Comparison of ENCODE assay signal across 33 cellular contexts in genomic region chr2:80545420-80546192, GRCh38.
"Had no signal": no experiment of that assay in that cellular context is flagged by ENCODE, and none has a peak within 500 bp of the region (broad histone marks: within the 10 kb centered on the region; RNA-seq: fewer than 3 reads in every experiment).

No MANE protein-coding gene starts in this region.

- H2AFZ ChIP-seq: PC-9 had no signal

- H3K27me3 ChIP-seq: brain microvascular endothelial cell, MG63, SJCRH30 had no signal

- H3K4me1 Mint-ChIP-seq: activated CD4-positive, alpha-beta memory T cell treated with anti-CD3 and anti-CD28 coated beads, Interleukin-2, amount 10 ng/mL, durations not matched to agents 7 days and 5 days; activated naive CD8-positive, alpha-beta T cell treated with anti-CD3 and anti-CD28 coated beads for 36 hours; activated T-helper 17 cell treated with anti-CD3 and anti-CD28 coated beads, Interleukin-2, amount 50 U/mL, for 72 hours had no signal

- H3K27ac Mint-ChIP-seq: activated CD4-positive, alpha-beta memory T cell treated with anti-CD3 and anti-CD28 coated beads, Interleukin-2, amount 10 ng/mL, durations not matched to agents 7 days and 5 days; activated naive CD8-positive, alpha-beta T cell treated with anti-CD3 and anti-CD28 coated beads for 36 hours; activated T-cell treated with anti-CD3 and anti-CD28 coated beads, Interleukin-2, amount 50 U/mL, for 72 hours; activated T-helper 17 cell treated with anti-CD3 and anti-CD28 coated beads, Interleukin-2, amount 50 U/mL, for 72 hours had no signal

- ATAC-seq: activated T-cell treated with anti-CD3 and anti-CD28 coated beads, Interleukin-2, amount 50 U/mL, for 72 hours; activated T-helper 17 cell treated with anti-CD3 and anti-CD28 coated beads, Interleukin-2, amount 50 U/mL, for 72 hours; Right ventricle myocardium inferior had no signal

- H3K4me1 ChIP-seq: SJCRH30 had no signal

- H3K36me3 Mint-ChIP-seq: activated naive CD8-positive, alpha-beta T cell treated with anti-CD3 and anti-CD28 coated beads for 36 hours had no signal

- FAIRE-seq: RCC 7860 had no signal

- H3K9me3 ChIP-seq: MG63, SJCRH30 had no signal

- H3K27me3 Mint-ChIP-seq: activated CD4-positive, alpha-beta memory T cell treated with anti-CD3 and anti-CD28 coated beads, Interleukin-2, amount 10 ng/mL, durations not matched to agents 7 days and 5 days; activated naive CD8-positive, alpha-beta T cell treated with anti-CD3 and anti-CD28 coated beads for 36 hours; activated T-helper 17 cell treated with anti-CD3 and anti-CD28 coated beads, Interleukin-2, amount 50 U/mL, for 72 hours had no signal

- H3K4me3 Mint-ChIP-seq: activated CD4-positive, alpha-beta memory T cell treated with anti-CD3 and anti-CD28 coated beads, Interleukin-2, amount 10 ng/mL, durations not matched to agents 7 days and 5 days; activated naive CD8-positive, alpha-beta T cell treated with anti-CD3 and anti-CD28 coated beads for 36 hours; activated T-cell treated with anti-CD3 and anti-CD28 coated beads, Interleukin-2, amount 50 U/mL, for 72 hours; activated T-helper 17 cell treated with anti-CD3 and anti-CD28 coated beads, Interleukin-2, amount 50 U/mL, for 72 hours had no signal

- H3K4me3 ChIP-seq: MG63, PC-9, SJCRH30, SK-N-MC had no signal

- H3K36me3 ChIP-seq: brain microvascular endothelial cell, MG63, SJCRH30, WERI-Rb-1 had no signal

- H3K27ac ChIP-seq: brain microvascular endothelial cell, PC-9, RWPE1, SJCRH30, SK-N-MC, WERI-Rb-1 had no signal

- DNase-seq: activated CD4-positive, alpha-beta memory T cell treated with anti-CD3 and anti-CD28 coated beads, Interleukin-2, amount 10 ng/mL, durations not matched to agents 7 days and 5 days; activated CD4-positive, alpha-beta T cell treated with anti-CD3 and anti-CD28 coated beads for 1 hour; activated CD4-positive, alpha-beta T cell treated with anti-CD3 and anti-CD28 coated beads for 48 hours; activated CD4-positive, CD25-positive, alpha-beta regulatory T cell; activated CD8-positive, alpha-beta memory T cell treated with anti-CD3 and anti-CD28 coated beads for 24 hours; activated effector memory CD4-positive, alpha-beta T cell treated with anti-CD3 and anti-CD28 coated beads, Interleukin-2, amount 50 U/mL, for 16 hours; activated naive CD4-positive, alpha-beta T cell; activated naive CD4-positive, alpha-beta T cell treated with anti-CD3 and anti-CD28 coated beads, Interleukin-2, amount 50 U/mL, for 16 hours; activated naive CD8-positive, alpha-beta T cell treated with anti-CD3 and anti-CD28 coated beads for 36 hours; activated T-cell treated with anti-CD3 and anti-CD28 coated beads, Interleukin-2, amount 50 U/mL, for 1 hour; activated T-cell treated with anti-CD3 and anti-CD28 coated beads, Interleukin-2, amount 50 U/mL, for 72 hours; amniotic stem cell; aorta; brain microvascular endothelial cell; Karpas-422; MG63; MV-4-11; NCI-H1092; NCI-H1436 treated with DMSO at 0.1 percent for 48 hours; NCI-H1694 treated with DMSO at 0.1 percent for 48 hours; NCI-H2029; NCI-H345; NCI-H524 treated with DMSO at 0.1 percent for 48 hours; NK-92 treated with Interleukin-12 subunit alpha and Interleukin-12 subunit beta, amount 100 ng/mL, for 24 hours; PC-9; SJCRH30; T1000; WERI-Rb-1 had no signal

- H3K4me2 ChIP-seq: PC-9 had no signal
